ENCODE assay signal across 16 cellular contexts in the genomic region with DNA sequence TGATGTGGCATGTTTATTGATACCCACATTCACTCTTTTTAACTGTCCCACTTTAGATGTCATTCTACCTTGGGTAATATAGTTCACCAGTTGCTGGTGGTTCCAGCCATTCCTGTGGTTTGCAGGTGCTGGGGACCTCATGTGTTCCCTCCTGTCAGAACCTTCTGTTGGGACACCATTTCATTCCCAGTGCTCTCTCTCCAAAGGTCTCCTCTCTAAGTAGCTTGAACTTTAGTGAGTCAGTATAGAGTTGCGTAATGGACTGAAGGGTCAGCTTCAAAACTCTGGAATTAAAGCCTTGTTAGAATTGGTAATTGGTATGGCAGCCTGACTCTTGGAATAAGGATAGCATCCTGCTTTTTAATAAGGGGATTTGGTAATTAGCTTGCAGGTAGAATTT.
DNase-seq lines count a peak whose midpoint lies in the region; ATAC-seq and TF ChIP-seq lines count a peak whose summit lies in the region.
"Had no signal": no experiment of that assay in that cellular context is flagged by ENCODE, and none has a peak within 500 bp of the region (broad histone marks: within the 10 kb centered on the region; RNA-seq: fewer than 3 reads in every experiment).

No MANE protein-coding gene starts in this region.

- TF ChIP-seq CTCF in PC-3 (conservative IDR thresholded peaks at IDR 0.05; ENCODE audit: low read depth, low read length): no peak

- intact Hi-C loops in PC-3 (cut with micrococcal nuclease): no loop called here

- no peaks in the 10 kb centered on the region for H4K20me1 ChIP-seq in PC-3 (ENCODE audit: low read length)

- CTCF ChIA-PET in PC-3 (lab: Charles Lee): no interaction called here

- ATAC-seq in PC-3: no peak
- no peak for ATAC-seq in GM18867 (IDR thresholded peaks at IDR 0.05; ENCODE audit: unreplicated experiment)

- H3K27ac ChIP-seq in PC-3 (ENCODE audit: low read length): no peak overlapping the region
- H3K27ac ChIP-seq: breast epithelium had no signal

- POLR2A ChIA-PET in PC-3 (lab: Charles Lee; ENCODE audit: unreplicated experiment): interaction anchor here (0.6 kb wide), 1 partner anchor 14 kb away, joined by 3 read pairs; no protein-coding TSS in a partner anchor

- H3F3A ChIP-seq in PC-3 (ENCODE audit: low read length, unreplicated experiment): no peaks in the 10 kb centered on the region

- H3K4me1 ChIP-seq in PC-3 (ENCODE audit: insufficient read depth, low read length): peaks cover 36% of the 10 kb centered on the region
- H3K4me1 ChIP-seq: breast epithelium had no signal

- no TSS peak for BruUV-seq in PC-3 (replicated peaks; lab: Mats Ljungman, UMichigan)

- DNase-seq in GM04504 (ENCODE audit: low read depth): peak; percentile 8
- DNase-seq in PC-3: peak; percentile 55
- DNase-seq in fibroblast of peridontal ligament (ENCODE audit: extremely low read depth): peak; percentile 74
- peak; percentile 90 for DNase-seq in renal cortical epithelial cell (ENCODE audit: low read depth)
- DNase-seq in activated naive CD4-positive, alpha-beta T cell treated with anti-CD3 and anti-CD28 coated beads, Interleukin-2, amount 50 U/mL, for 16 hours: no peak
- DNase-seq in NCI-H69 (lab: John Stamatoyannopoulos, UW): no peak
- no peak for DNase-seq in NCI-H2081 (lab: John Stamatoyannopoulos, UW)
- DNase-seq: activated B cell treated with CpG ODN at 0.5 μM for 24 hours; C1 segment of cervical spinal cord; effector CD8-positive, alpha-beta T cell; NCI-H2029; NCI-H774; occipital lobe; RPMI8226 had no signal

- H3K9ac ChIP-seq in PC-3 (ENCODE audit: low read length): no peak overlapping the region

- H3K4me2 ChIP-seq in PC-3 (ENCODE audit: low read length): 0 out of 2 replicates have a peak overlapping the region, but pooled peaks have one; percentile 5

- H3K9me2 ChIP-seq in PC-3 (replicated peaks; ENCODE audit: low read length): 0 out of 2 replicates have a peak, but pooled peaks cover 2% of the 10 kb centered on the region

- no peak overlapping the region for H3K4me3 ChIP-seq in PC-3 (ENCODE audit: low read length)
- H3K4me3 ChIP-seq: breast epithelium had no signal

- no peaks in the 10 kb centered on the region for H3K27me3 ChIP-seq in PC-3 (ENCODE audit: low read length)
- H3K27me3 ChIP-seq: breast epithelium had no signal

- no peaks in the 10 kb centered on the region for H3K36me3 ChIP-seq in PC-3 (ENCODE audit: low read depth, low read length)
- H3K36me3 ChIP-seq: breast epithelium had no signal

- H3K79me2 ChIP-seq in PC-3 (ENCODE audit: low read length): peaks cover 6% of the 10 kb centered on the region; the same call in 1 of the 2 replicates

- no peak overlapping the region for H2AFZ ChIP-seq in PC-3 (ENCODE audit: low read length)

- no peaks in the 10 kb centered on the region for H3K9me3 ChIP-seq in PC-3 (ENCODE audit: low read length)
- H3K9me3 ChIP-seq: breast epithelium had no signal

Comparison
In these comparisons a context has a peak if more than half of its experiments do, and no peak if none do; other contexts are left out.
1. DNase-seq: peak in GM04504 (single experiment), PC-3 (single experiment), fibroblast of peridontal ligament (single experiment) and renal cortical epithelial cell (single experiment); none in activated naive CD4-positive, alpha-beta T cell treated with anti-CD3 and anti-CD28 coated beads, Interleukin-2, amount 50 U/mL, for 16 hours (single experiment), NCI-H69 (single experiment) and NCI-H2081 (0 of 2).